In the genomic region with DNA sequence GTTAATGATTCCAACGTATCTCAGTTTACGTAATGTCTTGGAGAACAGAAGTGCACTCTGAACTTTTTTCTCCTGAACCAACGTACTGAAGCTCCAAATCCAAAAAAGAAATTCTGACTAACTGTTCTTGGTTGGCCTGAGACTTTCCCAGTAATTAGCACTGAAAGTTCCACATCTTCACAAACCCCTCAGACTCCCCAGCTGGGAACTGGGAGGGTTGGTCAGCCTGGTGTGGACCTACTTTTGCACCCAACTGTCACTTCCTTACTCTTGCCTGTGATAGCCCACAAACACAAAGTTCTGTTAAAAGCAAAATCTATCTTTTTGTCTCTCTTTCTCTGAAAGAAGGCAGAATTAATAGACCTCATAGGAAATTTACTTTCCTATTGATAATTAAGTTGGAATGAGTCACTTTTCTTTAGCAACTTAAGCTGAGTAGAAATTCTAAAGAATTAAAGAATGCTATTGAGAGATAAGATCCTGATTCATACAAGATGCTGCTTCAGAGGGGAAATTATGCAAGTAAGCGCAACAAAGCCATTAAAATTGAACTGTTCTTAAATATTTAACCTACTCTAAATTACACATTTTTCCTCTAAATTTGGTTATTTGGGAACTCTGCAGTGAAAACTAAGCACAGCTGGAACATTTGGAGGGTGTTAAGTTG, we compare ENCODE assay signal across 20 cellular contexts.
A peak's percentile ranks its signal among the peaks of the same experiment; 100 is the strongest.
DNase-seq lines count a peak whose midpoint lies in the region; ATAC-seq and TF ChIP-seq lines count a peak whose summit lies in the region.
"Had no signal": no experiment of that assay in that cellular context is flagged by ENCODE, and none has a peak within 500 bp of the region (broad histone marks: within the 10 kb centered on the region; RNA-seq: fewer than 3 reads in every experiment).

No MANE protein-coding gene starts in this region.

- peaks cover 89% of the 10 kb centered on the region for H3K4me1 ChIP-seq in adipocyte (ENCODE audit: control insufficient read depth, insufficient read depth, low read length)
- peaks cover 8 to 14% of the 10 kb centered on the region in 2 donors for H3K4me1 ChIP-seq in gastrocnemius medialis
- H3K4me1 ChIP-seq: colonic mucosa had no signal

- in situ Hi-C loops in gastrocnemius medialis (cut with MboI; ENCODE audit: low sequenced_read_pairs in 4 of 4) = no loop called here

- TF ChIP-seq CTCF in fibroblast of the aortic adventitia (IDR thresholded peaks at IDR 0.05; ENCODE audit: insufficient read depth, low read length) (no peak), gastrocnemius medialis (IDR thresholded peaks at IDR 0.05 in 4 of 5, conservative IDR thresholded peaks at IDR 0.05 in 1 of 5) (no peak)

- H3K27me3 ChIP-seq in adipocyte (replicated peaks; ENCODE audit: control insufficient read depth, insufficient read depth, low read length) (no peaks in the 10 kb centered on the region), gastrocnemius medialis (no peaks in the 10 kb centered on the region)
- H3K27me3 ChIP-seq: BLaER1, colonic mucosa, esophagus muscularis mucosa, neutrophil had no signal

- H3K36me3 ChIP-seq in adipocyte (ENCODE audit: control insufficient read depth, insufficient read depth, low read length, severe bottlenecking) (peaks cover 42% of the 10 kb centered on the region), gastrocnemius medialis (no peaks in the 10 kb centered on the region)
- H3K36me3 ChIP-seq: BLaER1, colonic mucosa, neutrophil had no signal

- peak overlapping the region; percentile 77 for H3K9ac ChIP-seq in adipocyte (ENCODE audit: low read length)
- H3K9ac ChIP-seq: BLaER1 had no signal

- peak overlapping the region; percentile 4 to 51 (median 24) for H3K27ac ChIP-seq in gastrocnemius medialis
- H3K27ac ChIP-seq: BLaER1, colonic mucosa, esophagus muscularis mucosa, neutrophil had no signal

- peak overlapping the region; percentile 20 for H3K4me3 ChIP-seq in adipocyte (ENCODE audit: low read length)
- H3K4me3 ChIP-seq in fibroblast of the aortic adventitia (ENCODE audit: low read depth, low read length) = no peak overlapping the region
- no peak overlapping the region for H3K4me3 ChIP-seq in gastrocnemius medialis
- H3K4me3 ChIP-seq: BLaER1, colonic mucosa, esophagus muscularis mucosa had no signal

- intact Hi-C loops in gastrocnemius medialis (cut with DNase I; ENCODE audit: low total_unique reads) = no loop called here

- no peaks in the 10 kb centered on the region for H3K9me3 ChIP-seq in adipocyte (ENCODE audit: control insufficient read depth, low read length)
- no peaks in the 10 kb centered on the region for H3K9me3 ChIP-seq in gastrocnemius medialis
- H3K9me3 ChIP-seq: BLaER1, colonic mucosa, esophagus muscularis mucosa, neutrophil had no signal

- peak; percentile 31 for DNase-seq in GF-D8 (lab: John Stamatoyannopoulos, UW)
- peak; percentile 69 for DNase-seq in adipocyte (ENCODE audit: low read depth)
- peak; percentile 83 for DNase-seq in fibroblast of the aortic adventitia (ENCODE audit: low read depth)
- no peak for DNase-seq in gastrocnemius medialis
- DNase-seq in DMS153 (lab: John Stamatoyannopoulos, UW) = no peak
- no peak for DNase-seq in OCI-M2 (lab: John Stamatoyannopoulos, UW; ENCODE audit: unreplicated experiment)
- no peak for DNase-seq in NCI-H82 (lab: John Stamatoyannopoulos, UW)
- DNase-seq: activated T-cell treated with anti-CD3 and anti-CD28 coated beads, Interleukin-2, amount 50 U/mL, for 48 hours; colonic mucosa; DMS53; H7; mammary epithelial cell; NCI-H1048; NK-92 treated with Interleukin-12 subunit alpha and Interleukin-12 subunit beta, amount 100 ng/mL, for 24 hours; SHP77 had no signal

- TF ChIP-seq POLR2A in gastrocnemius medialis (IDR thresholded peaks at IDR 0.05) = no peak

- ATAC-seq in gastrocnemius medialis (no peak), HG03442 (IDR thresholded peaks at IDR 0.05; ENCODE audit: unreplicated experiment) (no peak)
- ATAC-seq: stimulated activated effector memory CD8-positive, alpha-beta T cell treated with anti-CD3 and anti-CD28 coated beads, Interleukin-12 subunit alpha, Interleukin-12 subunit beta, amount 100 ng/mL, for 72 hours had no signal

Comparison
In these comparisons a context has a peak if more than half of its experiments do, and no peak if none do; other contexts are left out.
1. DNase-seq: peak in GF-D8 (single experiment), adipocyte (single experiment) and fibroblast of the aortic adventitia (single experiment); none in gastrocnemius medialis (0 of 2), DMS153 (single experiment), OCI-M2 (single experiment) and NCI-H82 (single experiment).